8 cellular contexts compared by ENCODE assay signal in genomic region chr11:65719887-65720236, GRCh38. TPM values are rescaled to one million over a fixed set of nuclear protein-coding genes. Genes with fewer than 3 reads are reported as not detected.
A peak's percentile ranks its signal among the peaks of the same experiment; 100 is the strongest.
DNase-seq lines count a peak whose midpoint lies in the region; ATAC-seq and TF ChIP-seq lines count a peak whose summit lies in the region.

No MANE protein-coding gene starts in this region.

- DNase-seq in DMS 273 (lab: John Stamatoyannopoulos, UW; ENCODE audit: unreplicated experiment) (peak; percentile 71), DMS 273 treated with DMSO at 0.1 percent for 48 hours (lab: John Stamatoyannopoulos, UW) (no peak), SK-N-MC (ENCODE audit: low read depth, low spot score) (no peak), uterus (peak; percentile 36 to 44), occipital lobe (lab: John Stamatoyannopoulos, UW) (no peak)

- intact Hi-C loops in uterus (cut with DNase I; ENCODE audit: low total_unique reads): no loop called here

- H3K9me3 ChIP-seq in SK-N-MC (ENCODE audit: low read depth, low read length) (no peaks in the 10 kb centered on the region), ectodermal cell (ENCODE audit: control insufficient read depth, low read length) (no peaks in the 10 kb centered on the region), mononuclear cell (ENCODE audit: low read depth, low read length) (no peaks in the 10 kb centered on the region), uterus (no peaks in the 10 kb centered on the region)

- H3K36me3 ChIP-seq in SK-N-MC (ENCODE audit: insufficient read depth, low read length): peaks cover 42% of the 10 kb centered on the region
- H3K36me3 ChIP-seq in ectodermal cell (ENCODE audit: control insufficient read depth, insufficient read depth, low read length): peaks cover 34% of the 10 kb centered on the region
- no peaks in the 10 kb centered on the region for H3K36me3 ChIP-seq in uterus

- no peak for TF ChIP-seq POLR2A in uterus (IDR thresholded peaks at IDR 0.05)

- H3K27me3 ChIP-seq in ectodermal cell (ENCODE audit: control insufficient read depth, insufficient read depth, low read length, poor library complexity, severe bottlenecking) (no peaks in the 10 kb centered on the region), mononuclear cell (ENCODE audit: insufficient read depth, low read length) (no peaks in the 10 kb centered on the region), uterus (no peaks in the 10 kb centered on the region)

- no peak for TF ChIP-seq CTCF in uterus (IDR thresholded peaks at IDR 0.05)

- peak overlapping the region; percentile 72 for H3K9ac ChIP-seq in SK-N-MC (ENCODE audit: insufficient read length)

- WGBS in ectodermal cell, 2 experiments: 10 to 11% methylated on average over 16 of the region's 16 CpGs

- peaks cover 10% of the 10 kb centered on the region for H3K4me1 ChIP-seq in ectodermal cell (ENCODE audit: control insufficient read depth, insufficient read depth, low read length)
- peaks cover 28% of the 10 kb centered on the region for H3K4me1 ChIP-seq in mononuclear cell (ENCODE audit: insufficient read depth, low read length)
- H3K4me1 ChIP-seq in uterus: peaks cover 0 to 8% of the 10 kb centered on the region in 2 donors

- H3K4me3 ChIP-seq in SK-N-MC: peak overlapping the region; percentile 95
- peak overlapping the region; percentile 86 for H3K4me3 ChIP-seq in ectodermal cell (ENCODE audit: insufficient read depth, low read depth, low read length)
- H3K4me3 ChIP-seq in mononuclear cell (ENCODE audit: low read length): peak overlapping the region; percentile 74
- peak overlapping the region; percentile 63 to 92 for H3K4me3 ChIP-seq in uterus

- ATAC-seq in HG03095 (IDR thresholded peaks at IDR 0.05; ENCODE audit: unreplicated experiment): peak; percentile 14

- H3K27ac ChIP-seq in SK-N-MC: no peak overlapping the region
- peak overlapping the region; percentile 16 for H3K27ac ChIP-seq in ectodermal cell (ENCODE audit: insufficient read depth, low read depth, low read length, poor library complexity, severe bottlenecking)
- peak overlapping the region; percentile 86 to 94 for H3K27ac ChIP-seq in uterus

RNA-seq across cellular contexts. Expression of gene RNASEH2C, which starts 0.7 kb away (rescaled TPM):
- 40.1 TPM for polyA plus RNA-seq in ectodermal cell (2013, experiment 1 of 4)
- 37.1 TPM for polyA plus RNA-seq in ectodermal cell (2013, experiment 2 of 4)
- 32.4 TPM for polyA plus RNA-seq in ectodermal cell (2013, experiment 3 of 4)
- polyA plus RNA-seq in ectodermal cell (2013, experiment 4 of 4): 34.0 TPM
- total RNA-seq in mononuclear cell (26.4 TPM), uterus (100 to 1,000 TPM in 1 of 4 donors, 10 to 100 TPM in 3; 35.2 to 107 (median 65.4) TPM), occipital lobe (9.4 TPM)

RNA-seq across cellular contexts. Expression of gene KAT5, which starts 7.8 kb away (rescaled TPM):
- polyA plus RNA-seq in ectodermal cell (2013, experiment 1 of 4): 49.9 TPM
- polyA plus RNA-seq in ectodermal cell (2013, experiment 2 of 4): 46.7 TPM
- 41.9 TPM for polyA plus RNA-seq in ectodermal cell (2013, experiment 3 of 4)
- polyA plus RNA-seq in ectodermal cell (2013, experiment 4 of 4): 47.7 TPM
- total RNA-seq in mononuclear cell: 38.0 TPM
- 100 to 1,000 TPM in 2 of 4 donors, 10 to 100 TPM in 2; 37.1 to 113 (median 81.5) TPM for total RNA-seq in uterus
- total RNA-seq in occipital lobe: 43.8 TPM

RNA-seq across cellular contexts. Expression of gene RELA, which starts 57.1 kb away (rescaled TPM):
- polyA plus RNA-seq in ectodermal cell (2013, experiment 1 of 4): 33.3 TPM
- polyA plus RNA-seq in ectodermal cell (2013, experiment 2 of 4): 33.3 TPM
- 32.7 TPM for polyA plus RNA-seq in ectodermal cell (2013, experiment 3 of 4)
- polyA plus RNA-seq in ectodermal cell (2013, experiment 4 of 4): 34.6 TPM
- total RNA-seq in mononuclear cell: 107 TPM
- 10 to 100 TPM in 3 of 4 donors, 1 to 10 TPM in 1; 6.7 to 97.1 (median 36.5) TPM for total RNA-seq in uterus
- 12.6 TPM for total RNA-seq in occipital lobe

Comparison
In these comparisons a context has a peak if more than half of its experiments do, and no peak if none do; other contexts are left out.
1. DNase-seq: peak in DMS 273 (single experiment) and uterus (2 of 2); none in DMS 273 treated with DMSO at 0.1 percent for 48 hours (single experiment), SK-N-MC (single experiment) and occipital lobe (single experiment).
2. Peak in every context shown above with its lines, with median percentiles within 50 percentile points of each other: H3K4me3 ChIP-seq.